14 cellular contexts compared by ENCODE assay signal in genomic region chr10:114605155-114605797, GRCh38. TPM values are rescaled to one million over a fixed set of nuclear protein-coding genes. Genes with fewer than 3 reads are reported as not detected.
A peak's percentile ranks its signal among the peaks of the same experiment; 100 is the strongest.
DNase-seq lines count a peak whose midpoint lies in the region; ATAC-seq and TF ChIP-seq lines count a peak whose summit lies in the region.
"Had no signal": no experiment of that assay in that cellular context is flagged by ENCODE, and none has a peak within 500 bp of the region (broad histone marks: within the 10 kb centered on the region; RNA-seq: fewer than 3 reads in every experiment).

No MANE protein-coding gene starts in this region.

- no peaks in the 10 kb centered on the region for H3K27me3 ChIP-seq in Caco-2 (replicated peaks; ENCODE audit: control insufficient read depth, insufficient read depth, low read length)
- no peaks in the 10 kb centered on the region for H3K27me3 ChIP-seq in liver (ENCODE audit: control insufficient read depth in 4 of 4, insufficient read depth in 4 of 4, low read length in 3 of 4)
- H3K27me3 ChIP-seq: BLaER1 had no signal

- TF ChIP-seq CTCF in Caco-2 (IDR thresholded peaks at IDR 0.05; ENCODE audit: insufficient read depth in 1 of 2, low read depth in 1 of 2, low read length in 1 of 2, severe bottlenecking in 1 of 2, unreplicated experiment in 1 of 2) (no peak), choroid plexus epithelial cell (conservative IDR thresholded peaks at IDR 0.05; ENCODE audit: low read depth, low read length) (no peak), liver (IDR thresholded peaks at IDR 0.05; ENCODE audit: low read depth, low read length, missing input control) (peak; percentile 4)

- H3K36me3 ChIP-seq in Caco-2 (ENCODE audit: control insufficient read depth, insufficient read depth, low read length) (no peaks in the 10 kb centered on the region), liver (ENCODE audit: control insufficient read depth in 4 of 4, insufficient read depth in 3 of 4, low read depth in 1 of 4, low read length in 3 of 4) (peaks cover 0 to 10% (median 7%) of the 10 kb centered on the region in 4 donors)
- H3K36me3 ChIP-seq: BLaER1 had no signal

- peaks cover 6% of the 10 kb centered on the region for H3K36me3 Mint-ChIP-seq in Caco-2 (ENCODE audit: insufficient read depth, unreplicated experiment)

- POLR2A ChIA-PET in Caco-2 (lab: Charles Lee) = interaction anchor here (0.6 kb wide), 1 partner anchor 136 kb away, joined by 8 read pairs; no protein-coding TSS in a partner anchor

- TF ChIP-seq RAD21 in liver (IDR thresholded peaks at IDR 0.05) = peak in 1 of 2 donors; percentile 51

- H3K4me3 ChIP-seq in Caco-2 (ENCODE audit: low read depth, low read length) (no peak overlapping the region), choroid plexus epithelial cell (ENCODE audit: low read depth, low read length) (no peak overlapping the region), liver (ENCODE audit: low read depth in 1 of 3, low read length in 3 of 3) (no peak overlapping the region)
- H3K4me3 ChIP-seq: BLaER1 had no signal

- H3K9me3 Mint-ChIP-seq in Caco-2 (ENCODE audit: unreplicated experiment) = no peaks in the 10 kb centered on the region
- H3K9me3 Mint-ChIP-seq: HFFc6, nephron progenitor cell had no signal

- H3K4me1 Mint-ChIP-seq in Caco-2 (ENCODE audit: low read depth, unreplicated experiment) = peaks cover 37% of the 10 kb centered on the region

- CTCF ChIA-PET in Caco-2 (lab: Charles Lee) = interaction anchor here (1.1 kb wide), 1 partner anchor 89 kb away, joined by 3 read pairs; no protein-coding TSS in a partner anchor

- ATAC-seq in GM21447 (IDR thresholded peaks at IDR 0.05; ENCODE audit: unreplicated experiment) (peak; percentile 73), HG02852 (IDR thresholded peaks at IDR 0.05; ENCODE audit: unreplicated experiment) (no peak)

- peak overlapping the region; percentile 12 for H3K4me3 Mint-ChIP-seq in Caco-2 (ENCODE audit: unreplicated experiment)
- H3K4me3 Mint-ChIP-seq: HFFc6, nephron progenitor cell had no signal

- BruUV-seq in Caco-2 (replicated peaks; lab: Mats Ljungman, UMichigan) = no TSS peak

- H3K9ac ChIP-seq in liver (ENCODE audit: low read depth in 1 of 2, low read length in 2 of 2) = no peak overlapping the region
- H3K9ac ChIP-seq: BLaER1 had no signal

- intact Hi-C loops in Caco-2 (cut with micrococcal nuclease; ENCODE audit: unreplicated experiment) = loop anchor here (1.0 kb wide), 1 partner anchor 8 kb away; no protein-coding TSS in a partner anchor

- H3K9me3 ChIP-seq in Caco-2 (no peaks in the 10 kb centered on the region), liver (ENCODE audit: control insufficient read depth in 4 of 4, low read length in 3 of 4) (no peaks in the 10 kb centered on the region)
- H3K9me3 ChIP-seq: BLaER1 had no signal

- H3K27me3 Mint-ChIP-seq in Caco-2 (ENCODE audit: insufficient read depth, unreplicated experiment) = no peaks in the 10 kb centered on the region

- H3K4me1 ChIP-seq in Caco-2 (peaks cover 43% of the 10 kb centered on the region), liver (ENCODE audit: control insufficient read depth in 4 of 4, insufficient read depth in 4 of 4, low read length in 3 of 4) (peaks cover 14 to 38% (median 25%) of the 10 kb centered on the region in 4 donors)
- H3K4me1 ChIP-seq: BLaER1 had no signal

- DNase-seq in Caco-2 (peak in 1 of 2 experiments; percentile 15), choroid plexus epithelial cell (ENCODE audit: low read depth) (peak; percentile 4), SHP77 (lab: John Stamatoyannopoulos, UW) (no peak), NCI-H2171 treated with DMSO at 0.1 percent for 48 hours (lab: John Stamatoyannopoulos, UW) (no peak), COR-L47 (lab: John Stamatoyannopoulos, UW) (no peak)
- DNase-seq: amniotic stem cell; HFFc6; NCI-H2227 treated with DMSO at 0.1 percent for 48 hours; nephron progenitor cell; stimulated activated CD8-positive, alpha-beta memory T cell treated with anti-CD3 and anti-CD28 coated beads, Interleukin-4, amount 100 ng/mL, for 48 hours had no signal

- H3K27ac Mint-ChIP-seq in Caco-2 (ENCODE audit: unreplicated experiment) = peak overlapping the region; percentile 83
- H3K27ac Mint-ChIP-seq: HFFc6, nephron progenitor cell had no signal

- 32% methylated on average over 4 of the region's 4 CpGs for WGBS in liver

- peak overlapping the region; percentile 64 to 84 for H3K27ac ChIP-seq in liver (ENCODE audit: low read depth in 1 of 2, low read length in 2 of 2)
- H3K27ac ChIP-seq: BLaER1 had no signal

TF ChIP-seq in liver, 16 proteins besides CTCF, POLR2A, EP300 and RAD21:
- TF ChIP-seq SP1 (IDR thresholded peaks at IDR 0.05) (peak; percentile 61), NR2F2 (IDR thresholded peaks at IDR 0.05) (no peak), RXRA (IDR thresholded peaks at IDR 0.05) (peak; percentile 61 to 71), YY1 (IDR thresholded peaks at IDR 0.05) (peak; percentile 94), FOXA2 (IDR thresholded peaks at IDR 0.05) (no peak), FOXA1 (IDR thresholded peaks at IDR 0.05) (no peak), GABPA (IDR thresholded peaks at IDR 0.05 in 1 of 2, conservative IDR thresholded peaks at IDR 0.05 in 1 of 2) (no peak), JUND (IDR thresholded peaks at IDR 0.05) (peak in 1 of 2 donors; percentile 64), HNF4A (conservative IDR thresholded peaks at IDR 0.05) (peak; percentile 45 to 61), EGR1 (IDR thresholded peaks at IDR 0.05; ENCODE audit: low read depth in 2 of 2) (no peak), TAF1 (conservative IDR thresholded peaks at IDR 0.05) (no peak), REST (IDR thresholded peaks at IDR 0.05) (no peak), HNF4G (IDR thresholded peaks at IDR 0.05) (no peak)
- TF ChIP-seq, protein P1, sequence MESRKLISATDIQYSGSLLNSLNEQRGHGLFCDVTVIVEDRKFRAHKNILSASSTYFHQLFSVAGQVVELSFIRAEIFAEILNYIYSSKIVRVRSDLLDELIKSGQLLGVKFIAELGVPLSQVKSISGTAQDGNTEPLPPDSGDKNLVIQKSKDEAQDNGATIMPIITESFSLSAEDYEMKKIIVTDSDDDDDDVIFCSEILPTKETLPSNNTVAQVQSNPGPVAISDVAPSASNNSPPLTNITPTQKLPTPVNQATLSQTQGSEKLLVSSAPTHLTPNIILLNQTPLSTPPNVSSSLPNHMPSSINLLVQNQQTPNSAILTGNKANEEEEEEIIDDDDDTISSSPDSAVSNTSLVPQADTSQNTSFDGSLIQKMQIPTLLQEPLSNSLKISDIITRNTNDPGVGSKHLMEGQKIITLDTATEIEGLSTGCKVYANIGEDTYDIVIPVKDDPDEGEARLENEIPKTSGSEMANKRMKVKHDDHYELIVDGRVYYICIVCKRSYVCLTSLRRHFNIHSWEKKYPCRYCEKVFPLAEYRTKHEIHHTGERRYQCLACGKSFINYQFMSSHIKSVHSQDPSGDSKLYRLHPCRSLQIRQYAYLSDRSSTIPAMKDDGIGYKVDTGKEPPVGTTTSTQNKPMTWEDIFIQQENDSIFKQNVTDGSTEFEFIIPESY (IDR thresholded peaks at IDR 0.05) = peak; percentile 42
- TF ChIP-seq, protein P2, sequence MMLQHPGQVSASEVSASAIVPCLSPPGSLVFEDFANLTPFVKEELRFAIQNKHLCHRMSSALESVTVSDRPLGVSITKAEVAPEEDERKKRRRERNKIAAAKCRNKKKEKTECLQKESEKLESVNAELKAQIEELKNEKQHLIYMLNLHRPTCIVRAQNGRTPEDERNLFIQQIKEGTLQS (IDR thresholded peaks at IDR 0.05) = peak; percentile 34
- TF ChIP-seq, protein P3, sequence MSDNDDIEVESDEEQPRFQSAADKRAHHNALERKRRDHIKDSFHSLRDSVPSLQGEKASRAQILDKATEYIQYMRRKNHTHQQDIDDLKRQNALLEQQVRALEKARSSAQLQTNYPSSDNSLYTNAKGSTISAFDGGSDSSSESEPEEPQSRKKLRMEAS (IDR thresholded peaks at IDR 0.05) = peak; percentile 30

RNA-seq across cellular contexts. Expression of gene ABLIM1, which starts 52.8 kb away (rescaled TPM):
- 71.7 and 79.3 TPM in 2 replicates for total RNA-seq in Caco-2 (2022)
- total RNA-seq in liver = 10 to 100 TPM; 11.3 to 31.3 TPM
- 10 to 100 TPM; 10.9 to 14.8 TPM for polyA plus RNA-seq in liver
